8 cellular contexts compared by ENCODE assay signal in genomic region chrX:41333994-41334865, GRCh38. TPM values are rescaled to one million over a fixed set of nuclear protein-coding genes. Genes with fewer than 3 reads are reported as not detected.
DNase-seq lines count a peak whose midpoint lies in the region; ATAC-seq, FAIRE-seq and TF ChIP-seq lines count a peak whose summit lies in the region.

DDX3X (plus strand) TSS chrX:41334162; CDS start chrX:41334253, 91 bp downstream.

- H2AFZ ChIP-seq in HepG2 (ENCODE audit: low read length), result peak within 1 kb of the TSS; percentile 83

- whole genome bisulfite sequencing in HepG2 (ENCODE audit: low lambda C conversion rate), result no CpG with 5 or more reads among the region's 83 CpGs

- TF ChIP-seq CTCF in AG09309 (IDR thresholded peaks at IDR 0.05; ENCODE audit: control insufficient read depth, insufficient read depth, low read depth, low read length, missing control alignments), result peak; percentile 20
- TF ChIP-seq CTCF in HepG2 (CRISPR knock-in tag; IDR thresholded peaks at IDR 0.05), result peak; percentile 29; the same call in 1 of the 2 replicates

- in situ Hi-C loops in HepG2 (cut with HindIII; ENCODE audit: extremely low pct_ligation_motif_present, low pct_unique_long_range_greater_than_20kb), result no loop called here

- peak within 1 kb of the TSS; percentile 90 for H3K4me2 ChIP-seq in HepG2 (ENCODE audit: low read depth, low read length)

- ATAC-seq in GM18873 (IDR thresholded peaks at IDR 0.05; ENCODE audit: low FRiP score, unreplicated experiment), result peak; percentile 50
- ATAC-seq in HG03175 (IDR thresholded peaks at IDR 0.05; ENCODE audit: unreplicated experiment), result peak; percentile 52
- peak; percentile 66 for ATAC-seq in HepG2

- H3K4me3 ChIP-seq in AG09309 (ENCODE audit: control insufficient read depth, low read depth, low read length), result peak within 1 kb of the TSS; percentile 90
- H3K4me3 ChIP-seq in HepG2 (replicated peaks in 1 of 3; ENCODE audit: insufficient read depth in 1 of 3, low read depth in 2 of 3, low read length in 3 of 3), result peak within 1 kb of the TSS; percentile 72 to 88 (median 84)

- peak within 1 kb of the TSS; percentile 100 for H3K27ac ChIP-seq in HepG2 (ENCODE audit: extremely low read length, insufficient read depth, low read length)

- peak; percentile 99 to 100 for TF ChIP-seq POLR2A in HepG2 (IDR thresholded peaks at IDR 0.05; ENCODE audit: insufficient read depth in 1 of 2, low read depth in 2 of 2, low read length in 2 of 2)

- H3K79me2 ChIP-seq in HepG2 (ENCODE audit: insufficient read depth, low read length), result peaks cover 55% of the 10 kb centered on the region

- POLR2A ChIA-PET in HepG2 (lab: Yijun Ruan, JAX), result interaction anchor here (0.6 to 1.4 kb wide), 6 partner anchors 9 to 108 kb away, joined by 3 to 9 read pairs (median 4); no protein-coding TSS in a partner anchor

- BruUV-seq in HepG2 (replicated peaks; lab: Mats Ljungman, UMichigan), result TSS peak; percentile 57

- H4K20me1 ChIP-seq in HepG2 (ENCODE audit: insufficient read depth, low read length), result peaks cover 46% of the 10 kb centered on the region

- intact Hi-C loops in HepG2 (cut with micrococcal nuclease; ENCODE audit: unreplicated experiment), result loop anchor here (5.0 to 10.0 kb wide), 3 partner anchors 48 to 108 kb away; no protein-coding TSS in a partner anchor

- peak; percentile 72 for DNase-seq in AG09309 (ENCODE audit: low read depth)
- DNase-seq in NCI-H446 treated with DMSO at 0.1 percent for 48 hours (lab: John Stamatoyannopoulos, UW), result peak; percentile 77
- DNase-seq in activated CD4-positive, alpha-beta T cell treated with anti-CD3 and anti-CD28 coated beads, Interleukin-2, amount 50 U/mL, for 1 hour, result peak; percentile 77
- peak; percentile 80 for DNase-seq in dedifferentiated amniotic fluid mesenchymal stem cell (ENCODE audit: extremely low spot score)
- DNase-seq in HepG2 (ENCODE audit: low spot score), result peak; percentile 45
- peak; percentile 81 for DNase-seq in stimulated activated CD4-positive, alpha-beta T cell treated with anti-CD3 and anti-CD28 coated beads, Interleukin-4, amount 100 ng/mL, for 1 hour

- no peak for TF ChIP-seq RAD21 in HepG2 (CRISPR knock-in tag; IDR thresholded peaks at IDR 0.05)

- H3K9ac ChIP-seq in HepG2 (ENCODE audit: insufficient read depth, low read depth, low read length), result peak within 1 kb of the TSS; percentile 98

- no peaks in the 10 kb centered on the region for H3K9me3 ChIP-seq in HepG2 (ENCODE audit: low read length)

- H3K27me3 ChIP-seq in HepG2 (ENCODE audit: control insufficient read depth in 1 of 2, insufficient read depth in 2 of 2, low read length in 2 of 2), result no peaks in the 10 kb centered on the region; a peak in 1 of 5 replicates

- no peak for TF ChIP-seq EP300 in HepG2 (IDR thresholded peaks at IDR 0.05; ENCODE audit: low read depth in 2 of 2, low read length in 2 of 2)
- TF ChIP-seq EP300 in HepG2 (CRISPR knock-in tag; IDR thresholded peaks at IDR 0.05; ENCODE audit: borderline replicate concordance), result no peak

- peak; percentile 30 for FAIRE-seq in HepG2 (lab: Jason Lieb, UNC)

- CTCF ChIA-PET in HepG2 (lab: Yijun Ruan, JAX; ENCODE audit: low intra/inter-chr PET ratio, low total read pairs), result no interaction called here

- peaks cover 33% of the 10 kb centered on the region for H3K4me1 ChIP-seq in HepG2 (ENCODE audit: insufficient read depth, low read length)

- no peaks in the 10 kb centered on the region; a peak in 2 of 5 replicates for H3K36me3 ChIP-seq in HepG2 (replicated peaks in 1 of 2; ENCODE audit: control insufficient read depth in 1 of 2, insufficient read depth in 2 of 2, low read length in 2 of 2)

TF ChIP-seq in HepG2, 621 proteins besides CTCF, POLR2A, EP300 and RAD21 (continues in another document):
- TF ChIP-seq ZNF891 (CRISPR knock-in tag; IDR thresholded peaks at IDR 0.05), result no peak
- TF ChIP-seq, protein P1, sequence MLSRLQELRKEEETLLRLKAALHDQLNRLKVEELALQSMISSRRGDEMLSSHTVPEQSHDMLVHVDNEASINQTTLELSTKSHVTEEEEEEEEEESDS (CRISPR knock-in tag; IDR thresholded peaks at IDR 0.05; ENCODE audit: borderline replicate concordance), result no peak
- no peak for TF ChIP-seq ZFP62 (CRISPR knock-in tag; IDR thresholded peaks at IDR 0.05)
- TF ChIP-seq ATM (IDR thresholded peaks at IDR 0.05; ENCODE audit: borderline replicate concordance), result no peak
- TF ChIP-seq, protein P2, sequence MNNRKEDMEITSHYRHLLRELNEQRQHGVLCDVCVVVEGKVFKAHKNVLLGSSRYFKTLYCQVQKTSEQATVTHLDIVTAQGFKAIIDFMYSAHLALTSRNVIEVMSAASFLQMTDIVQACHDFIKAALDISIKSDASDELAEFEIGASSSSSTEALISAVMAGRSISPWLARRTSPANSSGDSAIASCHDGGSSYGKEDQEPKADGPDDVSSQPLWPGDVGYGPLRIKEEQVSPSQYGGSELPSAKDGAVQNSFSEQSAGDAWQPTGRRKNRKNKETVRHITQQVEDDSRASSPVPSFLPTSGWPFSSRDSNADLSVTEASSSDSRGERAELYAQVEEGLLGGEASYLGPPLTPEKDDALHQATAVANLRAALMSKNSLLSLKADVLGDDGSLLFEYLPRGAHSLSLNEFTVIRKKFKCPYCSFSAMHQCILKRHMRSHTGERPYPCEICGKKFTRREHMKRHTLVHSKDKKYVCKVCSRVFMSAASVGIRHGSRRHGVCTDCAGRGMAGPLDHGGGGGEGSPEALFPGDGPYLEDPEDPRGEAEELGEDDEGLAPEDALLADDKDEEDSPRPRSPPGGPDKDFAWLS (CRISPR knock-in tag; IDR thresholded peaks at IDR 0.05; ENCODE audit: borderline replicate concordance), result no peak
- peak; percentile 17; the same call in 1 of the 2 replicates for TF ChIP-seq ZNF770 (CRISPR knock-in tag; IDR thresholded peaks at IDR 0.05)
- TF ChIP-seq, protein P3, sequence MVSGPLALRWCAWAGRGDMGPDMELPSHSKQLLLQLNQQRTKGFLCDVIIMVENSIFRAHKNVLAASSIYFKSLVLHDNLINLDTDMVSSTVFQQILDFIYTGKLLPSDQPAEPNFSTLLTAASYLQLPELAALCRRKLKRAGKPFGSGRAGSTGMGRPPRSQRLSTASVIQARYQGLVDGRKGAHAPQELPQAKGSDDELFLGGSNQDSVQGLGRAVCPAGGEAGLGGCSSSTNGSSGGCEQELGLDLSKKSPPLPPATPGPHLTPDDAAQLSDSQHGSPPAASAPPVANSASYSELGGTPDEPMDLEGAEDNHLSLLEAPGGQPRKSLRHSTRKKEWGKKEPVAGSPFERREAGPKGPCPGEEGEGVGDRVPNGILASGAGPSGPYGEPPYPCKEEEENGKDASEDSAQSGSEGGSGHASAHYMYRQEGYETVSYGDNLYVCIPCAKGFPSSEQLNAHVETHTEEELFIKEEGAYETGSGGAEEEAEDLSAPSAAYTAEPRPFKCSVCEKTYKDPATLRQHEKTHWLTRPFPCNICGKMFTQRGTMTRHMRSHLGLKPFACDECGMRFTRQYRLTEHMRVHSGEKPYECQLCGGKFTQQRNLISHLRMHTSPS (CRISPR knock-in tag; IDR thresholded peaks at IDR 0.05; ENCODE audit: low read depth), result no peak
- no peak for TF ChIP-seq WIZ (CRISPR knock-in tag; IDR thresholded peaks at IDR 0.05)
- peak; percentile 57; the same call in 1 of the 2 replicates for TF ChIP-seq CREM (IDR thresholded peaks at IDR 0.05)
- no peak for TF ChIP-seq CREM (CRISPR knock-in tag; IDR thresholded peaks at IDR 0.05)
- TF ChIP-seq NFKBIZ (CRISPR knock-in tag; IDR thresholded peaks at IDR 0.05), result no peak
- TF ChIP-seq ZNF652 (CRISPR knock-in tag; IDR thresholded peaks at IDR 0.05; ENCODE audit: borderline replicate concordance, low read depth), result no peak
- no peak for TF ChIP-seq ZBTB42 (CRISPR knock-in tag; IDR thresholded peaks at IDR 0.05)
- no peak; the same call in 1 of the 2 replicates for TF ChIP-seq ZNF589 (CRISPR knock-in tag; conservative IDR thresholded peaks at IDR 0.05)

RNA-seq across cellular contexts. Expression of gene DDX3X, which starts in this region (rescaled TPM):
- 239 and 370 TPM in 2 replicates for total RNA-seq in HepG2 (2016; rRNA removed; fragmentation: Illumina TruSeq; extraction: Trizol)
- 10.9 and 11.5 TPM in 2 replicates for total RNA-seq in HepG2 (2016; cell fraction: cytosol; rRNA removed; fragmentation: Illumina TruSeq; extraction: Trizol; ENCODE audit: low read depth)
- 250 and 342 TPM in 2 replicates for total RNA-seq in HepG2 (2016; cell fraction: insoluble cytoplasmic fraction; rRNA removed; fragmentation: Illumina TruSeq; extraction: Trizol)
- 50.1 and 56.9 TPM in 2 replicates for total RNA-seq in HepG2 (2016; cell fraction: membrane; rRNA removed; fragmentation: Illumina TruSeq; extraction: Trizol)
- 205 and 220 TPM in 2 replicates for total RNA-seq in HepG2 (2016; cell fraction: nucleus; rRNA removed; fragmentation: Illumina TruSeq; extraction: Trizol)
- 53.0 and 53.5 TPM in 2 replicates for polyA plus RNA-seq in HepG2 (2011; rRNA removed)
- polyA plus RNA-seq in HepG2 (2011; cell fraction: cytosol; rRNA removed), result 22.8 and 38.5 TPM in 2 replicates
- 46.9 and 70.9 TPM in 2 replicates for polyA plus RNA-seq in HepG2 (2011; cell fraction: nucleus; rRNA removed)
- 111 and 117 TPM in 2 replicates for polyA plus RNA-seq in HepG2 (2012)
- 3.4 and 4.0 TPM in 2 replicates for polyA plus RNA-seq in HepG2 (2016; cell fraction: cytosol; fragmentation: Illumina TruSeq; extraction: Trizol; ENCODE audit: low read depth)
- polyA plus RNA-seq in HepG2 (2016; cell fraction: insoluble cytoplasmic fraction; fragmentation: Illumina TruSeq; extraction: Trizol; ENCODE audit: low read depth), result 216 and 226 TPM in 2 replicates
- 12.2 and 15.8 TPM in 2 replicates for polyA plus RNA-seq in HepG2 (2016; cell fraction: membrane; fragmentation: Illumina TruSeq; extraction: Trizol; ENCODE audit: low read depth)
- polyA plus RNA-seq in HepG2 (2016; cell fraction: nucleus; fragmentation: Illumina TruSeq; extraction: Trizol; ENCODE audit: insufficient read depth, low read depth), result 181 and 195 TPM in 2 replicates
- polyA minus RNA-seq in HepG2 (2011; rRNA and poly(A)+ RNA removed; ENCODE audit: low replicate concordance), result 87.7 and 227 TPM in 2 replicates
- 89.6 and 98.9 TPM in 2 replicates for polyA minus RNA-seq in HepG2 (2011; cell fraction: cytosol; rRNA and poly(A)+ RNA removed)
- polyA minus RNA-seq in HepG2 (2011; cell fraction: nucleus; rRNA and poly(A)+ RNA removed), result 324 and 365 TPM in 2 replicates

Comparison
In these comparisons a context has a peak if more than half of its experiments do, and no peak if none do; other contexts are left out.
1. Peak in every context shown above with its lines: DNase-seq, ATAC-seq, H3K4me3 ChIP-seq and H3K27ac ChIP-seq.